Comparison of ENCODE assay signal across 8 cellular contexts in the genomic region with DNA sequence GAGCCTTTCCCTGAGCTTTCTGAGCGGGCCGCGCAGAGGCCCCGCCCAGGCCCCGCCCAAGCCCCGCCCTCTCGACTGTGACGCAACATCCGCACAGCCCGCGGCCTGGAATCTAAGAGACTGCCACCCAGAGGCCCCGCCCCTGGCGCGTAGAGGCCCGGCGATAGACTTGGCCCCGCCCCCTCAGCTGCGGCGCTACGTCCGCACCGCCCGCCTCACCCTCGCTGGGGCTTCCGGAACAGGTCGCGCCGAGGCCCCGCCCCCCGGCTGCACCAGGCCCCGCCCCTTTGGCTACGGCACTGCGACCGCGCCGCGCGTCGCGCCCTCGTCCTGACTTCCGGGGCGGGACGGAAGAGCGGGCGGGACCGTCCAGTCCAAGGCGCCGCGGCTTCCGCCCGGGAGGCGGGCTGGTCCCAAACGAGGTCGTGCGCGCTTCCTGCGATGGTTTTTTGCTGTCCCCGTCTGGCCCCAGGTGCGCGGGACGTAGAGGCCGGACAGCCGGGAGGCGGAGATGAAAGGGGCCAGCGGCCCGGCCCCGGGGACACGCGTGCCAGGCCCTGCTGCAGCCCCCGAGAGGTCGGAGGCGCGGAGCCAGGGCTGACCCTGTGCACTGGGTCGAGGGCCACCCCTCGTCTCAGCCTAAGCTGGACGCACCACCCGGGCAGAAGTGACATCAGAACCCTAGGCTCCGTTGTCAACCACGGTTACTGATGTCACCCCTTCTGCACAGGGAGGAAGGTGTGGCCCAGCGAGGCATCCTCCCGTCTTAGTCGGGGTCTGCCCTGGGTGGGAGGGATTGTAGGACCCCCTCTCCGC. TPM values are rescaled to one million over a fixed set of nuclear protein-coding genes. Genes with fewer than 3 reads are reported as not detected.
DNase-seq lines count a peak whose midpoint lies in the region; ATAC-seq and TF ChIP-seq lines count a peak whose summit lies in the region.

No MANE protein-coding gene starts in this region.

- POLR2A ChIA-PET in AG04449 (lab: Yijun Ruan, JAX), result interaction anchor here (0.8 to 1.6 kb wide), 3 partner anchors 11 to 34 kb away, joined by 3 to 5 read pairs (median 4); no protein-coding TSS in a partner anchor

- H3K4me3 ChIP-seq in AG04449 (ENCODE audit: low read depth, low read length) (peak overlapping the region; percentile 82), WERI-Rb-1 (ENCODE audit: low read depth, low read length) (peak overlapping the region; percentile 83), breast epithelium (peak overlapping the region; percentile 72 to 95 (median 75)), skin epidermis (peak overlapping the region; percentile 59 to 89 (median 64))

- TF ChIP-seq CTCF in AG04449 (IDR thresholded peaks at IDR 0.05; ENCODE audit: insufficient read depth, low read length, missing control alignments), result no peak
- TF ChIP-seq CTCF in WERI-Rb-1 (IDR thresholded peaks at IDR 0.05; ENCODE audit: low read depth, low read length), result no peak
- TF ChIP-seq CTCF in breast epithelium (IDR thresholded peaks at IDR 0.05), result no peak

- DNase-seq in AG04449 (ENCODE audit: low read depth, low spot score), result peak; percentile 83
- DNase-seq in NCI-H2171 treated with DMSO at 0.1 percent for 48 hours (lab: John Stamatoyannopoulos, UW), result peak; percentile 99
- peak; percentile 99 for DNase-seq in WERI-Rb-1
- peak; percentile 100 for DNase-seq in breast epithelium (ENCODE audit: low spot score in 2 of 2)
- peak; percentile 100 for DNase-seq in iPS-NIHi11 (ENCODE audit: low spot score)

- H3K27me3 ChIP-seq in WERI-Rb-1 (ENCODE audit: insufficient read depth, low read depth, severe bottlenecking), result no peaks in the 10 kb centered on the region
- H3K27me3 ChIP-seq in breast epithelium, result no peaks in the 10 kb centered on the region

- CTCF ChIA-PET in AG04449 (lab: Yijun Ruan, JAX), result interaction anchor here (0.6 to 3.1 kb wide), 8 partner anchors 9 to 81 kb away, joined by 3 to 17 read pairs (median 4); no protein-coding TSS in a partner anchor

- TF ChIP-seq POLR2A in breast epithelium (IDR thresholded peaks at IDR 0.05), result peak; percentile 95

- H3K27ac ChIP-seq in WERI-Rb-1 (peak overlapping the region; percentile 78), breast epithelium (peak overlapping the region; percentile 98 to 99), skin epidermis (peak overlapping the region; percentile 56 to 99 (median 98))

- ATAC-seq in GM18861 (IDR thresholded peaks at IDR 0.05; ENCODE audit: unreplicated experiment), result peak; percentile 83
- peak; percentile 96 for ATAC-seq in HG03066 (IDR thresholded peaks at IDR 0.05; ENCODE audit: low read depth, unreplicated experiment)

- H3K9me3 ChIP-seq in WERI-Rb-1 (ENCODE audit: severe bottlenecking), result no peaks in the 10 kb centered on the region
- no peaks in the 10 kb centered on the region for H3K9me3 ChIP-seq in breast epithelium

- H3K36me3 ChIP-seq in WERI-Rb-1 (no peaks in the 10 kb centered on the region), breast epithelium (no peaks in the 10 kb centered on the region)

- peaks cover 0 to 18% of the 10 kb centered on the region in 2 donors for H3K4me1 ChIP-seq in breast epithelium

- intact Hi-C loops in breast epithelium (cut with DNase I; ENCODE audit: low total_unique reads), result no loop called here

RNA-seq across cellular contexts. Expression of gene WNT7B, which starts 59.0 kb away (rescaled TPM):
- 1 to 10 TPM in 2 of 3 donors, not detected in 1; 2.2 to 2.9 TPM for total RNA-seq in breast epithelium

Comparison
In these comparisons a context has a peak if more than half of its experiments do, and no peak if none do; other contexts are left out.
1. Peak in every context shown above with its lines: DNase-seq, ATAC-seq, H3K4me3 ChIP-seq and H3K27ac ChIP-seq.